Comparison of ENCODE assay signal across 19 cellular contexts in genomic region chr11:85052636-85053035, GRCh38.
A peak's percentile ranks its signal among the peaks of the same experiment; 100 is the strongest.
DNase-seq lines count a peak whose midpoint lies in the region; ATAC-seq and TF ChIP-seq lines count a peak whose summit lies in the region.
"Had no signal": no experiment of that assay in that cellular context is flagged by ENCODE, and none has a peak within 500 bp of the region (broad histone marks: within the 10 kb centered on the region; RNA-seq: fewer than 3 reads in every experiment).

No MANE protein-coding gene starts in this region.

- H3K27ac Mint-ChIP-seq in activated T-cell treated with anti-CD3 and anti-CD28 coated beads, Interleukin-2, amount 50 U/mL, for 72 hours: peak overlapping the region; percentile 70
- no peak overlapping the region for H3K27ac Mint-ChIP-seq in immature natural killer cell
- H3K27ac Mint-ChIP-seq: B cell; CD4-positive, alpha-beta T cell; CD8-positive, alpha-beta memory T cell had no signal

- no peak overlapping the region for H3K14ac ChIP-seq in IMR-90 (replicated peaks; ENCODE audit: low read depth, low read length)

- CTCF ChIA-PET in IMR-90 (lab: Yijun Ruan, JAX): no interaction called here

- no peaks in the 10 kb centered on the region for H3K27me3 ChIP-seq in IMR-90 (ENCODE audit: control insufficient read depth, insufficient read depth, low read length)
- no peaks in the 10 kb centered on the region for H3K27me3 ChIP-seq in body of pancreas
- H3K27me3 ChIP-seq: BLaER1 had no signal

- H3K4me2 ChIP-seq in IMR-90 (ENCODE audit: low read depth, low read length): no peak overlapping the region
- H3K4me2 ChIP-seq: BLaER1 had no signal

- H3K18ac ChIP-seq in IMR-90 (ENCODE audit: low read depth, low read length): no peak overlapping the region

- no peak overlapping the region for H3K56ac ChIP-seq in IMR-90 (ENCODE audit: extremely low read depth, insufficient read depth, low read length)

- H3K4ac ChIP-seq in IMR-90 (ENCODE audit: low read depth, low read length): no peak overlapping the region

- in situ Hi-C loops in IMR-90 (cut with MboI; ENCODE audit: low sequenced_read_pairs): no loop called here

- ATAC-seq in activated T-cell treated with anti-CD3 and anti-CD28 coated beads, Interleukin-2, amount 50 U/mL, for 72 hours (replicated peaks in 1 of 2): no peak
- ATAC-seq in IMR-90 (ENCODE audit: low read depth) (no peak), GM21529 (IDR thresholded peaks at IDR 0.05; ENCODE audit: unreplicated experiment) (no peak), body of pancreas (no peak)

- no peaks in the 10 kb centered on the region for H3K27me3 Mint-ChIP-seq in activated T-cell treated with anti-CD3 and anti-CD28 coated beads, Interleukin-2, amount 50 U/mL, for 72 hours (ENCODE audit: low read depth)
- peaks cover 0 to 3% (median 0%) of the 10 kb centered on the region in 3 donors for H3K27me3 Mint-ChIP-seq in immature natural killer cell (ENCODE audit: low read depth in 3 of 3)
- H3K27me3 Mint-ChIP-seq: B cell; CD4-positive, alpha-beta T cell; CD8-positive, alpha-beta memory T cell had no signal

- peaks cover 5% of the 10 kb centered on the region in 2 donors for H3K9me3 Mint-ChIP-seq in activated T-cell treated with anti-CD3 and anti-CD28 coated beads, Interleukin-2, amount 50 U/mL, for 72 hours
- peaks cover 10 to 26% (median 18%) of the 10 kb centered on the region in 6 donors for H3K9me3 Mint-ChIP-seq in immature natural killer cell

- H3K27ac ChIP-seq in IMR-90 (ENCODE audit: insufficient read depth, low read length) (no peak overlapping the region), body of pancreas (no peak overlapping the region)
- H3K27ac ChIP-seq: 22Rv1, BLaER1, C4-2B had no signal

- no peaks in the 10 kb centered on the region for H3K4me1 Mint-ChIP-seq in activated T-cell treated with anti-CD3 and anti-CD28 coated beads, Interleukin-2, amount 50 U/mL, for 72 hours (ENCODE audit: low read depth)
- no peaks in the 10 kb centered on the region for H3K4me1 Mint-ChIP-seq in immature natural killer cell
- H3K4me1 Mint-ChIP-seq: B cell; CD8-positive, alpha-beta memory T cell had no signal

- intact Hi-C loops in IMR-90 (cut with micrococcal nuclease): no loop called here
- intact Hi-C loops in body of pancreas (cut with DNase I): no loop called here

- no peak for TF ChIP-seq RAD21 in IMR-90 (IDR thresholded peaks at IDR 0.05; ENCODE audit: low read length)

- H2BK5ac ChIP-seq in IMR-90 (ENCODE audit: low read depth, low read length, poor library complexity, severe bottlenecking): no peak overlapping the region

- H3K4me3 ChIP-seq in IMR-90 (ENCODE audit: insufficient read depth, low read depth, low read length) (no peak overlapping the region), body of pancreas (no peak overlapping the region)
- H3K4me3 ChIP-seq: BLaER1, HAP-1 had no signal

- no peak overlapping the region for H3K9ac ChIP-seq in IMR-90 (ENCODE audit: low read depth, low read length)
- H3K9ac ChIP-seq: BLaER1 had no signal

- H3K9me3 ChIP-seq in IMR-90 (ENCODE audit: control insufficient read depth, insufficient read depth, low read length) (no peaks in the 10 kb centered on the region), body of pancreas (no peaks in the 10 kb centered on the region)
- H3K9me3 ChIP-seq: BLaER1, HAP-1 had no signal

- TF ChIP-seq CTCF in IMR-90 (conservative IDR thresholded peaks at IDR 0.05; ENCODE audit: low read depth, low read length) (no peak), body of pancreas (IDR thresholded peaks at IDR 0.05) (no peak)

- H3K4me3 Mint-ChIP-seq in activated T-cell treated with anti-CD3 and anti-CD28 coated beads, Interleukin-2, amount 50 U/mL, for 72 hours: no peak overlapping the region
- no peak overlapping the region for H3K4me3 Mint-ChIP-seq in immature natural killer cell
- H3K4me3 Mint-ChIP-seq: B cell; CD4-positive, alpha-beta T cell; CD8-positive, alpha-beta memory T cell had no signal

- no peaks in the 10 kb centered on the region for H3K9me1 ChIP-seq in IMR-90 (ENCODE audit: insufficient read depth, low read length)

- POLR2A ChIA-PET in IMR-90 (lab: Charles Lee; ENCODE audit: unreplicated experiment): no interaction called here

- BruUV-seq in IMR-90 (replicated peaks; lab: Mats Ljungman, UMichigan): no TSS peak

- H3K36me3 ChIP-seq in IMR-90 (ENCODE audit: control insufficient read depth, insufficient read depth, low read length) (no peaks in the 10 kb centered on the region), body of pancreas (replicated peaks in 1 of 2; ENCODE audit: insufficient read depth in 1 of 2, low read depth in 2 of 2) (no peaks in the 10 kb centered on the region)
- H3K36me3 ChIP-seq: BLaER1, HAP-1 had no signal

- DNase-seq in activated T-cell treated with anti-CD3 and anti-CD28 coated beads, Interleukin-2, amount 50 U/mL, for 72 hours: no peak
- DNase-seq in activated T-cell treated with anti-CD3 and anti-CD28 coated beads, Interleukin-2, amount 50 U/mL, for 48 hours: no peak
- DNase-seq in IMR-90: peak; percentile 7
- peak; percentile 48 for DNase-seq in astrocyte of the hippocampus (ENCODE audit: low read depth, low spot score)
- DNase-seq in body of pancreas: no peak
- no peak for DNase-seq in immature natural killer cell
- DNase-seq: CD4-positive, alpha-beta T cell; CD8-positive, alpha-beta memory T cell; DMS 273 treated with DMSO at 0.1 percent for 48 hours; DMS79; EL; GF-D8; GOT3 had no signal

- TF ChIP-seq POLR2A in IMR-90 (IDR thresholded peaks at IDR 0.05; ENCODE audit: low read depth, low read length) (no peak), body of pancreas (IDR thresholded peaks at IDR 0.05) (no peak)

- H4K91ac ChIP-seq in IMR-90 (ENCODE audit: insufficient read depth, low read depth, low read length): no peak overlapping the region

- H2BK120ac ChIP-seq in IMR-90 (ENCODE audit: low read depth, low read length): no peak overlapping the region

- H3K23ac ChIP-seq in IMR-90 (ENCODE audit: low read depth, low read length): no peak overlapping the region

- no peak overlapping the region for H2AFZ ChIP-seq in IMR-90 (replicated peaks; ENCODE audit: low read length, poor library complexity)

- 40 to 100% methylated on average over 1 to 2 of the region's 3 CpGs for WGBS in IMR-90 (ENCODE audit: extremely low coverage in 2 of 2, insufficient read length in 1 of 2), 2 experiments
- WGBS in body of pancreas, 2 donors: 84 to 85% methylated on average over 3 of the region's 3 CpGs

- dilution Hi-C loops in IMR-90 (cut with HindIII; ENCODE audit: low sequenced_read_pairs, unreplicated experiment): no loop called here

- no peaks in the 10 kb centered on the region for H3K36me3 Mint-ChIP-seq in activated T-cell treated with anti-CD3 and anti-CD28 coated beads, Interleukin-2, amount 50 U/mL, for 72 hours (ENCODE audit: insufficient read depth in 2 of 2)
- no peaks in the 10 kb centered on the region for H3K36me3 Mint-ChIP-seq in immature natural killer cell
- H3K36me3 Mint-ChIP-seq: CD8-positive, alpha-beta memory T cell had no signal

- no peaks in the 10 kb centered on the region for H4K20me1 ChIP-seq in IMR-90 (ENCODE audit: insufficient read depth, low read length)
- H4K20me1 ChIP-seq: BLaER1 had no signal

- no peak overlapping the region for H4K8ac ChIP-seq in IMR-90 (ENCODE audit: low read depth in 2 of 2, low read length in 2 of 2)

- no peak overlapping the region for H2AK5ac ChIP-seq in IMR-90 (ENCODE audit: low read depth, low read length)

- H3K4me1 ChIP-seq in IMR-90 (ENCODE audit: control insufficient read depth, insufficient read depth, low read length): no peaks in the 10 kb centered on the region
- no peaks in the 10 kb centered on the region for H3K4me1 ChIP-seq in body of pancreas
- H3K4me1 ChIP-seq: BLaER1 had no signal

- H3K79me1 ChIP-seq in IMR-90 (ENCODE audit: low read depth in 1 of 2, low read length in 2 of 2): no peaks in the 10 kb centered on the region

- H2BK15ac ChIP-seq in IMR-90 (ENCODE audit: low read depth, low read length): no peak overlapping the region

- no peak overlapping the region for H4K5ac ChIP-seq in IMR-90 (ENCODE audit: low read depth, low read length)

- H2BK20ac ChIP-seq in IMR-90 (ENCODE audit: low read depth, low read length): no peak overlapping the region

- H2AK9ac ChIP-seq in IMR-90 (replicated peaks; ENCODE audit: low read depth, low read length, poor library complexity): no peak overlapping the region

TF ChIP-seq in IMR-90, 13 proteins besides CTCF, POLR2A, EP300 and RAD21:
- TF ChIP-seq MAFK (IDR thresholded peaks at IDR 0.05; ENCODE audit: low read depth, low read length) (no peak), RCOR1 (IDR thresholded peaks at IDR 0.05; ENCODE audit: insufficient replicate concordance, low read length) (no peak)

Comparison
In these comparisons a context has a peak if more than half of its experiments do, and no peak if none do; other contexts are left out.
1. DNase-seq: peak in IMR-90 (single experiment) and astrocyte of the hippocampus (single experiment); none in activated T-cell treated with anti-CD3 and anti-CD28 coated beads, Interleukin-2, amount 50 U/mL, for 72 hours (0 of 2), activated T-cell treated with anti-CD3 and anti-CD28 coated beads, Interleukin-2, amount 50 U/mL, for 48 hours (0 of 2), body of pancreas (0 of 4) and immature natural killer cell (0 of 3).